Comparison of ENCODE assay signal across 1 cellular context in genomic region chr19:4229179-4229931, GRCh38.
TF ChIP-seq lines count a peak whose summit lies in the region.

Gene EBI3 (plus strand): TSS chr19:4229523. CDS start chr19:4229551, 28 bp downstream.

TF ChIP-seq in HepG2, 621 proteins besides CTCF, POLR2A, EP300 and RAD21 (continued from another document and continues in another):
- TF ChIP-seq, protein P1, sequence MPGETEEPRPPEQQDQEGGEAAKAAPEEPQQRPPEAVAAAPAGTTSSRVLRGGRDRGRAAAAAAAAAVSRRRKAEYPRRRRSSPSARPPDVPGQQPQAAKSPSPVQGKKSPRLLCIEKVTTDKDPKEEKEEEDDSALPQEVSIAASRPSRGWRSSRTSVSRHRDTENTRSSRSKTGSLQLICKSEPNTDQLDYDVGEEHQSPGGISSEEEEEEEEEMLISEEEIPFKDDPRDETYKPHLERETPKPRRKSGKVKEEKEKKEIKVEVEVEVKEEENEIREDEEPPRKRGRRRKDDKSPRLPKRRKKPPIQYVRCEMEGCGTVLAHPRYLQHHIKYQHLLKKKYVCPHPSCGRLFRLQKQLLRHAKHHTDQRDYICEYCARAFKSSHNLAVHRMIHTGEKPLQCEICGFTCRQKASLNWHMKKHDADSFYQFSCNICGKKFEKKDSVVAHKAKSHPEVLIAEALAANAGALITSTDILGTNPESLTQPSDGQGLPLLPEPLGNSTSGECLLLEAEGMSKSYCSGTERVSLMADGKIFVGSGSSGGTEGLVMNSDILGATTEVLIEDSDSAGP (CRISPR knock-in tag; IDR thresholded peaks at IDR 0.05; ENCODE audit: borderline replicate concordance): peak; percentile 45; the same call in 1 of the 2 replicates
- TF ChIP-seq ZKSCAN5 (CRISPR knock-in tag; IDR thresholded peaks at IDR 0.05) (0 out of 2 replicates have a peak, but pooled peaks have one; percentile 39), POGZ (CRISPR knock-in tag; IDR thresholded peaks at IDR 0.05) (no peak), KDM1A (CRISPR knock-in tag; IDR thresholded peaks at IDR 0.05) (peak; percentile 90), BCL3 (CRISPR knock-in tag; IDR thresholded peaks at IDR 0.05) (peak; percentile 84; the same call in 1 of the 2 replicates), ZSCAN21 (CRISPR knock-in tag; IDR thresholded peaks at IDR 0.05; ENCODE audit: borderline replicate concordance) (0 out of 2 replicates have a peak, but pooled peaks have one; percentile 17), DPF2 (CRISPR knock-in tag; IDR thresholded peaks at IDR 0.05; ENCODE audit: borderline replicate concordance, low read depth) (peak; percentile 48; the same call in 1 of the 2 replicates), HDAC1 (CRISPR knock-in tag; IDR thresholded peaks at IDR 0.05) (peak; percentile 76), ZBTB10 (CRISPR knock-in tag; IDR thresholded peaks at IDR 0.05; ENCODE audit: borderline replicate concordance) (peak; percentile 52; the same call in 1 of the 2 replicates), FLYWCH1 (CRISPR knock-in tag; IDR thresholded peaks at IDR 0.05) (no peak), SAP130 (CRISPR knock-in tag; IDR thresholded peaks at IDR 0.05; ENCODE audit: low read depth) (peak; percentile 56), ZNF770 (CRISPR knock-in tag; IDR thresholded peaks at IDR 0.05) (0 out of 2 replicates have a peak, but pooled peaks have one; percentile 34), NFKB2 (CRISPR knock-in tag; IDR thresholded peaks at IDR 0.05; ENCODE audit: borderline replicate concordance) (0 out of 2 replicates have a peak, but pooled peaks have one; percentile 70), RELA (CRISPR knock-in tag; IDR thresholded peaks at IDR 0.05) (no peak), GATAD2A (CRISPR knock-in tag; IDR thresholded peaks at IDR 0.05) (peak; percentile 53), CHD4 (IDR thresholded peaks at IDR 0.05; ENCODE audit: borderline replicate concordance, low read length) (peak; percentile 73; the same call in 1 of the 2 replicates), ZNF547 (CRISPR knock-in tag; IDR thresholded peaks at IDR 0.05) (peak; percentile 77; the same call in 1 of the 2 replicates), TFAP4 (IDR thresholded peaks at IDR 0.05; ENCODE audit: borderline replicate concordance, low read depth) (peak; percentile 27; the same call in 1 of the 2 replicates), SNAPC4 (CRISPR knock-in tag; IDR thresholded peaks at IDR 0.05) (no peak), ZBTB7B (CRISPR knock-in tag; IDR thresholded peaks at IDR 0.05) (peak; percentile 65; the same call in 1 of the 2 replicates), FOSL2 (CRISPR knock-in tag; IDR thresholded peaks at IDR 0.05) (peak; percentile 54), PHF21A (CRISPR knock-in tag; IDR thresholded peaks at IDR 0.05) (0 out of 2 replicates have a peak, but pooled peaks have one; percentile 19), ZNF552 (CRISPR knock-in tag; IDR thresholded peaks at IDR 0.05; ENCODE audit: borderline replicate concordance) (no peak), GABPB1 (CRISPR knock-in tag; IDR thresholded peaks at IDR 0.05) (peak; percentile 36; the same call in 1 of the 2 replicates), ZNF431 (CRISPR knock-in tag; IDR thresholded peaks at IDR 0.05; ENCODE audit: borderline replicate concordance, low read depth) (0 out of 2 replicates have a peak, but pooled peaks have one; percentile 43), LCORL (IDR thresholded peaks at IDR 0.05) (no peak), LCORL (CRISPR knock-in tag; IDR thresholded peaks at IDR 0.05) (peak; percentile 67; the same call in 1 of the 2 replicates), MIXL1 (CRISPR knock-in tag; IDR thresholded peaks at IDR 0.05) (no peak), PATZ1 (CRISPR knock-in tag; IDR thresholded peaks at IDR 0.05) (peak; percentile 94), ZNF451 (CRISPR knock-in tag; IDR thresholded peaks at IDR 0.05) (no peak), MTA1 (CRISPR knock-in tag; IDR thresholded peaks at IDR 0.05; ENCODE audit: borderline replicate concordance) (peak; percentile 86; the same call in 1 of the 2 replicates), PHF20 (CRISPR knock-in tag; IDR thresholded peaks at IDR 0.05) (no peak), KAT8 (CRISPR knock-in tag; IDR thresholded peaks at IDR 0.05) (peak; percentile 44; the same call in 1 of the 2 replicates)
- TF ChIP-seq, protein P2, sequence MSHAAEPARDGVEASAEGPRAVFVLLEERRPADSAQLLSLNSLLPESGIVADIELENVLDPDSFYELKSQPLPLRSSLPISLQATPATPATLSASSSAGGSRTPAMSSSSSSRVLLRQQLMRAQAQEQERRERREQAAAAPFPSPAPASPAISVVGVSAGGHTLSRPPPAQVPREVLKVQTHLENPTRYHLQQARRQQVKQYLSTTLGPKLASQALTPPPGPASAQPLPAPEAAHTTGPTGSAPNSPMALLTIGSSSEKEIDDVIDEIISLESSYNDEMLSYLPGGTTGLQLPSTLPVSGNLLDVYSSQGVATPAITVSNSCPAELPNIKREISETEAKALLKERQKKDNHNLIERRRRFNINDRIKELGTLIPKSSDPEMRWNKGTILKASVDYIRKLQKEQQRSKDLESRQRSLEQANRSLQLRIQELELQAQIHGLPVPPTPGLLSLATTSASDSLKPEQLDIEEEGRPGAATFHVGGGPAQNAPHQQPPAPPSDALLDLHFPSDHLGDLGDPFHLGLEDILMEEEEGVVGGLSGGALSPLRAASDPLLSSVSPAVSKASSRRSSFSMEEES (CRISPR knock-in tag; IDR thresholded peaks at IDR 0.05): no peak
- TF ChIP-seq, protein P3, sequence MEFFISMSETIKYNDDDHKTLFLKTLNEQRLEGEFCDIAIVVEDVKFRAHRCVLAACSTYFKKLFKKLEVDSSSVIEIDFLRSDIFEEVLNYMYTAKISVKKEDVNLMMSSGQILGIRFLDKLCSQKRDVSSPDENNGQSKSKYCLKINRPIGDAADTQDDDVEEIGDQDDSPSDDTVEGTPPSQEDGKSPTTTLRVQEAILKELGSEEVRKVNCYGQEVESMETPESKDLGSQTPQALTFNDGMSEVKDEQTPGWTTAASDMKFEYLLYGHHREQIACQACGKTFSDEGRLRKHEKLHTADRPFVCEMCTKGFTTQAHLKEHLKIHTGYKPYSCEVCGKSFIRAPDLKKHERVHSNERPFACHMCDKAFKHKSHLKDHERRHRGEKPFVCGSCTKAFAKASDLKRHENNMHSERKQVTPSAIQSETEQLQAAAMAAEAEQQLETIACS (CRISPR knock-in tag; IDR thresholded peaks at IDR 0.05): no peak
- TF ChIP-seq, protein P4, sequence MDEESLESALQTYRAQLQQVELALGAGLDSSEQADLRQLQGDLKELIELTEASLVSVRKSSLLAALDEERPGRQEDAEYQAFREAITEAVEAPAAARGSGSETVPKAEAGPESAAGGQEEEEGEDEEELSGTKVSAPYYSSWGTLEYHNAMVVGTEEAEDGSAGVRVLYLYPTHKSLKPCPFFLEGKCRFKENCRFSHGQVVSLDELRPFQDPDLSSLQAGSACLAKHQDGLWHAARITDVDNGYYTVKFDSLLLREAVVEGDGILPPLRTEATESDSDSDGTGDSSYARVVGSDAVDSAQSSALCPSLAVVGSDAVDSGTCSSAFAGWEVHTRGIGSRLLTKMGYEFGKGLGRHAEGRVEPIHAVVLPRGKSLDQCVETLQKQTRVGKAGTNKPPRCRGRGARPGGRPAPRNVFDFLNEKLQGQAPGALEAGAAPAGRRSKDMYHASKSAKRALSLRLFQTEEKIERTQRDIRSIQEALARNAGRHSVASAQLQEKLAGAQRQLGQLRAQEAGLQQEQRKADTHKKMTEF (CRISPR knock-in tag; IDR thresholded peaks at IDR 0.05): peak; percentile 42; the same call in 1 of the 2 replicates
